In the genomic region with DNA sequence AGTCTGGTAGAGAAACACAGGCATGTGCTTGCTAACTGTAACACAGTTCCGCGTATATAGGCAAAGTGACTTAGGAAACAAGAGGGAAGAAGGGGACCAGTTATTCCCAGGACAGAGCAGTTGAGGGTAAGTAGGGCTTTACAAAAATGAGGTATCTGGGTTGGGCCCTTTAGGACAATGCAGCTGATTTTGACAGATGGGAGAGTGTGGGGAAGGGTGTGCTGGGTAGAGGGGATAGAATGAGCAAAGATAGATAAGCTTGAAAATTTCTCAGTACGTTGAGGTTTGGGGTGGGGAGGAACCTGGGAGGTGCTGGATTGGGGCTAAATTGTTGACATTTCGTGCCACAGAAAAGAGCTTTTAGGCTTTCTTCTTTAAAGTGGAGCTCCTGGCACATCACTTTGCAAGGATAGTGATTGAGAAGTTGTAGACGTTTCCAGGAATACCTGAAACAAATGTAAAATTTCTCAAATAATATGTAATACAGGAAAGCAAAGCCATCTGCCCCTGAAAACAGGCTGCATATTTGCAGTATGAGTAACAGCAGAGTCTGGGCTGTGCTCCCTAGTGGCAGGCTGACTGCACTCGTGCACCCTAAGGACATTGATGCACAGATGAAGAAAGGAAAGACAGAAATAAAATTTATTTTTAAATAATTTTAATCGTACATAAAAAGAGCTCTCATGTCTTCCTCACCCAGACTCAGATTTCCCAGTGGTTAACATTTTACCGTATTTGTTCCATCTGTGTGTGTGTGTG, we compare ENCODE assay signal across 12 cellular contexts.
DNase-seq lines count a peak whose midpoint lies in the region; ATAC-seq, FAIRE-seq and TF ChIP-seq lines count a peak whose summit lies in the region.
"Had no signal": no experiment of that assay in that cellular context is flagged by ENCODE, and none has a peak within 500 bp of the region (broad histone marks: within the 10 kb centered on the region; RNA-seq: fewer than 3 reads in every experiment).

No MANE protein-coding gene starts in this region.

- DNase-seq in EL (peak; percentile 80), astrocyte (ENCODE audit: low read depth) (peak; percentile 83), heart left ventricle (peak in 3 of 5 donors; percentile 43 to 54 (median 52)), gastrocnemius medialis (peak; percentile 64), HuH-7.5 (ENCODE audit: low spot score) (no peak)
- DNase-seq in activated T-helper 1 cell treated with anti-CD3 and anti-CD28 coated beads, Interleukin-12 subunit alpha, Interleukin-12 subunit beta, Interleukin-2, Interleukin-4 antibody, amounts not matched to agents 30 ng/mL and 10 ng/mL and 1 ng/mL, durations not matched to agents 14 hours and 24 hours and 36 hours (ENCODE audit: low spot score), result no peak
- DNase-seq: activated effector memory CD4-positive, alpha-beta T cell treated with anti-CD3 and anti-CD28 coated beads, Interleukin-2, amount 50 U/mL, for 16 hours; KG1; SHP77 had no signal

- no peaks in the 10 kb centered on the region for H3K27me3 ChIP-seq in astrocyte (ENCODE audit: insufficient read depth, low read length)
- no peaks in the 10 kb centered on the region for H3K27me3 ChIP-seq in heart left ventricle
- H3K27me3 ChIP-seq in gastrocnemius medialis, result no peaks in the 10 kb centered on the region

- ATAC-seq in heart left ventricle (peak in 3 of 4 donors; percentile 34 to 64 (median 61)), gastrocnemius medialis (peak; percentile 25 to 40), HG02970 (IDR thresholded peaks at IDR 0.05; ENCODE audit: low FRiP score, unreplicated experiment) (no peak), GM18505 (IDR thresholded peaks at IDR 0.05; ENCODE audit: unreplicated experiment) (no peak)

- no peaks in the 10 kb centered on the region for H3K36me3 ChIP-seq in astrocyte (ENCODE audit: insufficient read depth, low read length)
- peaks cover 0 to 8% (median 0%) of the 10 kb centered on the region in 9 donors for H3K36me3 ChIP-seq in heart left ventricle
- no peaks in the 10 kb centered on the region for H3K36me3 ChIP-seq in gastrocnemius medialis

- in situ Hi-C loops in gastrocnemius medialis (cut with MboI; ENCODE audit: low sequenced_read_pairs in 4 of 4), result no loop called here

- H3K27ac Mint-ChIP-seq in astrocyte (ENCODE audit: unreplicated experiment), result peak overlapping the region; percentile 99
- no peak overlapping the region for H3K27ac Mint-ChIP-seq in activated T-helper 1 cell treated with anti-CD3 and anti-CD28 coated beads, Interleukin-12 subunit alpha, Interleukin-12 subunit beta, Interleukin-2, Interleukin-4 antibody, amounts not matched to agents 30 ng/mL and 10 ng/mL and 1 ng/mL, durations not matched to agents 14 hours and 24 hours and 36 hours

- peaks cover 37% of the 10 kb centered on the region for H3K79me2 ChIP-seq in astrocyte (ENCODE audit: insufficient read depth, low read length)

- no peak for FAIRE-seq in astrocyte (lab: Jason Lieb, UNC)

- peak overlapping the region; percentile 69 for H3K9ac ChIP-seq in astrocyte (ENCODE audit: low read length)

- H3K4me2 ChIP-seq in astrocyte (ENCODE audit: low read length), result peak overlapping the region; percentile 67

- no peaks in the 10 kb centered on the region for H4K20me1 ChIP-seq in astrocyte (ENCODE audit: insufficient read depth, low read length)

- no peaks in the 10 kb centered on the region for H3K9me3 Mint-ChIP-seq in astrocyte (ENCODE audit: unreplicated experiment)
- no peaks in the 10 kb centered on the region for H3K9me3 Mint-ChIP-seq in activated T-helper 1 cell treated with anti-CD3 and anti-CD28 coated beads, Interleukin-12 subunit alpha, Interleukin-12 subunit beta, Interleukin-2, Interleukin-4 antibody, amounts not matched to agents 30 ng/mL and 10 ng/mL and 1 ng/mL, durations not matched to agents 14 hours and 24 hours and 36 hours

- no peak overlapping the region for H2AFZ ChIP-seq in astrocyte (ENCODE audit: low read depth, low read length)

- H3K4me3 Mint-ChIP-seq in astrocyte (ENCODE audit: unreplicated experiment), result peak overlapping the region; percentile 69
- H3K4me3 Mint-ChIP-seq in activated T-helper 1 cell treated with anti-CD3 and anti-CD28 coated beads, Interleukin-12 subunit alpha, Interleukin-12 subunit beta, Interleukin-2, Interleukin-4 antibody, amounts not matched to agents 30 ng/mL and 10 ng/mL and 1 ng/mL, durations not matched to agents 14 hours and 24 hours and 36 hours, result no peak overlapping the region

- H3K9me3 ChIP-seq in astrocyte (ENCODE audit: insufficient read depth, low read depth, low read length) (no peaks in the 10 kb centered on the region), heart left ventricle (no peaks in the 10 kb centered on the region), gastrocnemius medialis (no peaks in the 10 kb centered on the region)

- no peak for TF ChIP-seq POLR2A in heart left ventricle (IDR thresholded peaks at IDR 0.05)
- TF ChIP-seq POLR2A in gastrocnemius medialis (IDR thresholded peaks at IDR 0.05), result no peak
- no peak for TF ChIP-seq POLR2A in GM18505 (IDR thresholded peaks at IDR 0.05; ENCODE audit: borderline replicate concordance, extremely low read depth, insufficient read depth, insufficient read length)

- H3K4me3 ChIP-seq in astrocyte (ENCODE audit: insufficient read depth, low read depth, low read length) (peak overlapping the region; percentile 18), heart left ventricle (peak overlapping the region in 8 of 12 donors; percentile 16 to 59 (median 47)), gastrocnemius medialis (peak overlapping the region in 2 of 4 donors; percentile 28 to 35)
- H3K4me3 ChIP-seq: lung had no signal

- no peaks in the 10 kb centered on the region for H3K36me3 Mint-ChIP-seq in astrocyte (ENCODE audit: low read depth, unreplicated experiment)
- no peaks in the 10 kb centered on the region for H3K36me3 Mint-ChIP-seq in activated T-helper 1 cell treated with anti-CD3 and anti-CD28 coated beads, Interleukin-12 subunit alpha, Interleukin-12 subunit beta, Interleukin-2, Interleukin-4 antibody, amounts not matched to agents 30 ng/mL and 10 ng/mL and 1 ng/mL, durations not matched to agents 14 hours and 24 hours and 36 hours (ENCODE audit: low read depth)

- no peaks in the 10 kb centered on the region for H3K27me3 Mint-ChIP-seq in astrocyte (ENCODE audit: low read depth, unreplicated experiment)
- peaks cover 19% of the 10 kb centered on the region for H3K27me3 Mint-ChIP-seq in activated T-helper 1 cell treated with anti-CD3 and anti-CD28 coated beads, Interleukin-12 subunit alpha, Interleukin-12 subunit beta, Interleukin-2, Interleukin-4 antibody, amounts not matched to agents 30 ng/mL and 10 ng/mL and 1 ng/mL, durations not matched to agents 14 hours and 24 hours and 36 hours (ENCODE audit: insufficient read depth)

- H3K4me1 Mint-ChIP-seq in astrocyte (ENCODE audit: low read depth, unreplicated experiment), result peaks cover 66% of the 10 kb centered on the region
- no peaks in the 10 kb centered on the region for H3K4me1 Mint-ChIP-seq in activated T-helper 1 cell treated with anti-CD3 and anti-CD28 coated beads, Interleukin-12 subunit alpha, Interleukin-12 subunit beta, Interleukin-2, Interleukin-4 antibody, amounts not matched to agents 30 ng/mL and 10 ng/mL and 1 ng/mL, durations not matched to agents 14 hours and 24 hours and 36 hours (ENCODE audit: low read depth)

- TF ChIP-seq CTCF in astrocyte (IDR thresholded peaks at IDR 0.05; ENCODE audit: insufficient read depth, low read depth, low read length) (peak; percentile 31), heart left ventricle (IDR thresholded peaks at IDR 0.05) (peak in 5 of 12 donors; percentile 11 to 39 (median 25)), gastrocnemius medialis (IDR thresholded peaks at IDR 0.05 in 4 of 5, conservative IDR thresholded peaks at IDR 0.05 in 1 of 5) (peak in 1 of 5 experiments; percentile 20)

- peak overlapping the region; percentile 90 for H3K27ac ChIP-seq in astrocyte (ENCODE audit: low read depth, low read length)
- H3K27ac ChIP-seq in heart left ventricle, result peak overlapping the region; percentile 20 to 94 (median 92)
- peak overlapping the region; percentile 87 to 95 (median 92) for H3K27ac ChIP-seq in gastrocnemius medialis

- intact Hi-C loops in heart left ventricle (cut with DNase I), result loop anchor here in 3 of 10 donors (5.0 to 10.0 kb wide), 3 partner anchors 41 to 82 kb away; no protein-coding TSS in a partner anchor
- intact Hi-C loops in gastrocnemius medialis (cut with DNase I; ENCODE audit: low total_unique reads), result no loop called here
- intact Hi-C loops in activated T-helper 1 cell treated with anti-CD3 and anti-CD28 coated beads, Interleukin-12 subunit alpha, Interleukin-12 subunit beta, Interleukin-2, Interleukin-4 antibody, amounts not matched to agents 30 ng/mL and 10 ng/mL and 1 ng/mL, durations not matched to agents 14 hours and 24 hours and 36 hours (cut with micrococcal nuclease), result no loop called here

- H3K4me1 ChIP-seq in astrocyte (ENCODE audit: insufficient read depth, low read length), result peaks cover 54% of the 10 kb centered on the region
- H3K4me1 ChIP-seq in heart left ventricle, result peaks cover 3 to 99% (median 62%) of the 10 kb centered on the region in 12 donors
- peaks cover 66 to 75% of the 10 kb centered on the region in 2 donors for H3K4me1 ChIP-seq in gastrocnemius medialis

- WGBS in heart left ventricle, 4 donors, result 32 to 43% (median 39%) methylated on average over 8 of the region's 8 CpGs

Comparison
In these comparisons a context has a peak if more than half of its experiments do, and no peak if none do; other contexts are left out.
1. DNase-seq: peak in EL (single experiment), astrocyte (single experiment), heart left ventricle (3 of 5) and gastrocnemius medialis (2 of 2); none in activated T-helper 1 cell treated with anti-CD3 and anti-CD28 coated beads, Interleukin-12 subunit alpha, Interleukin-12 subunit beta, Interleukin-2, Interleukin-4 antibody, amounts not matched to agents 30 ng/mL and 10 ng/mL and 1 ng/mL, durations not matched to agents 14 hours and 24 hours and 36 hours (single experiment) and HuH-7.5 (single experiment).
2. ATAC-seq: peak in heart left ventricle (3 of 4) and gastrocnemius medialis (2 of 2); none in HG02970 (single experiment) and GM18505 (single experiment).
3. Peak in every context shown above with its lines, with median percentiles within 50 percentile points of each other: H3K27ac ChIP-seq.